ENCODE assay signal across 9 cellular contexts in genomic region chr6:141464490-141464889, GRCh38.
A peak's percentile ranks its signal among the peaks of the same experiment; 100 is the strongest.
DNase-seq lines count a peak whose midpoint lies in the region; ATAC-seq and TF ChIP-seq lines count a peak whose summit lies in the region.
"Had no signal": no experiment of that assay in that cellular context is flagged by ENCODE, and none has a peak within 500 bp of the region (broad histone marks: within the 10 kb centered on the region; RNA-seq: fewer than 3 reads in every experiment).

No MANE protein-coding gene starts in this region.

- 82% methylated on average over 2 of the region's 2 CpGs for WGBS in hepatocyte (ENCODE audit: low lambda C conversion rate, missing lambda C conversion rate)
- WGBS in neuronal stem cell (ENCODE audit: extremely low coverage in 2 of 2, insufficient read length in 2 of 2, insufficient replicate concordance in 1 of 2), 2 donors: no CpG with 5 or more reads among the region's 2 CpGs

- intact Hi-C loops in OCI-LY7 (cut with micrococcal nuclease; ENCODE audit: unreplicated experiment): loop anchor here (2.0 kb wide), 1 partner anchor 34 kb away; no protein-coding TSS in a partner anchor

- no peaks in the 10 kb centered on the region for H3K27me3 ChIP-seq in BJ (ENCODE audit: control insufficient read depth, insufficient read depth, low read length)
- H3K27me3 ChIP-seq in hepatocyte: no peaks in the 10 kb centered on the region
- H3K27me3 ChIP-seq in neuronal stem cell (ENCODE audit: control insufficient read depth in 3 of 3, insufficient read depth in 3 of 3, low read depth in 1 of 3, low read length in 3 of 3): no peaks in the 10 kb centered on the region

- no peak overlapping the region for H3K14ac ChIP-seq in neuronal stem cell (ENCODE audit: low read length)

- no peak overlapping the region for H3K4ac ChIP-seq in neuronal stem cell (ENCODE audit: low read length)

- H3K4me1 ChIP-seq in OCI-LY7 (ENCODE audit: insufficient read depth, low read length, poor library complexity, severe bottlenecking) (peaks cover 8% of the 10 kb centered on the region), hepatocyte (ENCODE audit: insufficient read depth) (no peaks in the 10 kb centered on the region), neuronal stem cell (ENCODE audit: control insufficient read depth in 2 of 2, insufficient read depth in 1 of 2, low read depth in 1 of 2, low read length in 2 of 2) (peaks cover 0 to 12% of the 10 kb centered on the region in 2 donors)
- H3K4me1 ChIP-seq: parathyroid adenoma had no signal

- no peak overlapping the region for H2AK5ac ChIP-seq in neuronal stem cell (ENCODE audit: low read depth, low read length)

- no peak overlapping the region for H3K18ac ChIP-seq in neuronal stem cell (ENCODE audit: low read length)

- H3K36me3 Mint-ChIP-seq in WTC11: peaks cover 28% of the 10 kb centered on the region

- no peak overlapping the region for H4K8ac ChIP-seq in neuronal stem cell (ENCODE audit: low read depth, low read length)

- no TSS peak for BruUV-seq in OCI-LY7 (replicated peaks; lab: Mats Ljungman, UMichigan)

- H2BK5ac ChIP-seq in neuronal stem cell (ENCODE audit: low read length): no peak overlapping the region

- peak; percentile 37 for DNase-seq in BJ (ENCODE audit: low read depth)
- DNase-seq in OCI-LY7 (ENCODE audit: low spot score): peak; percentile 56
- peak; percentile 28 for DNase-seq in hepatocyte (ENCODE audit: low spot score)
- DNase-seq in omental fat pad (ENCODE audit: low spot score): no peak
- DNase-seq in WTC11 (ENCODE audit: low spot score): no peak
- no peak for DNase-seq in neuronal stem cell (ENCODE audit: low spot score)

- peak overlapping the region; percentile 39; the same call in 1 of the 2 replicates for H3K4me2 ChIP-seq in OCI-LY7 (ENCODE audit: low read length)
- no peak overlapping the region for H3K4me2 ChIP-seq in hepatocyte
- H3K4me2 ChIP-seq in neuronal stem cell (ENCODE audit: insufficient read depth, low read length, poor library complexity, severe bottlenecking): no peak overlapping the region

- H3K27ac ChIP-seq in OCI-LY7 (ENCODE audit: low read depth, low read length, poor library complexity, severe bottlenecking) (no peak overlapping the region), hepatocyte (no peak overlapping the region), neuronal stem cell (replicated peaks; ENCODE audit: low read length) (no peak overlapping the region)
- H3K27ac ChIP-seq: parathyroid adenoma had no signal

- no peak overlapping the region for H3K23ac ChIP-seq in neuronal stem cell (ENCODE audit: low read depth, low read length, poor library complexity)

- H2BK12ac ChIP-seq in neuronal stem cell (ENCODE audit: low read length): no peak overlapping the region

- H4K91ac ChIP-seq in neuronal stem cell (ENCODE audit: low read depth, low read length, poor library complexity): no peak overlapping the region

- H4K20me1 ChIP-seq in OCI-LY7 (ENCODE audit: insufficient read depth, low read length) (no peaks in the 10 kb centered on the region), hepatocyte (ENCODE audit: insufficient read depth, poor library complexity, severe bottlenecking) (no peaks in the 10 kb centered on the region)

- no peak overlapping the region for H3K4me3 Mint-ChIP-seq in WTC11

- H3K9me3 Mint-ChIP-seq in WTC11: peaks cover 32% of the 10 kb centered on the region

- H2AFZ ChIP-seq in OCI-LY7 (ENCODE audit: low read length): peak overlapping the region; percentile 86
- no peak overlapping the region for H2AFZ ChIP-seq in hepatocyte
- H2AFZ ChIP-seq in neuronal stem cell (ENCODE audit: low read length): no peak overlapping the region
- H2AFZ ChIP-seq: parathyroid adenoma had no signal

- POLR2A ChIA-PET in BJ (lab: Charles Lee): no interaction called here
- POLR2A ChIA-PET in OCI-LY7 (lab: Charles Lee): interaction anchor here (0.6 to 1.1 kb wide), 2 partner anchors 19 to 191 kb away, joined by 3 to 11 read pairs; no protein-coding TSS in a partner anchor
- POLR2A ChIA-PET in WTC11 (lab: Charles Lee): no interaction called here

- TF ChIP-seq CTCF in BJ (IDR thresholded peaks at IDR 0.05; ENCODE audit: insufficient read depth, low read depth, low read length) (no peak), OCI-LY7 (conservative IDR thresholded peaks at IDR 0.05; ENCODE audit: low read length) (no peak), hepatocyte (IDR thresholded peaks at IDR 0.05; ENCODE audit: poor library complexity) (no peak), omental fat pad (IDR thresholded peaks at IDR 0.05) (no peak), WTC11 (IDR thresholded peaks at IDR 0.05) (no peak)

- CTCF ChIA-PET in BJ (lab: Yijun Ruan, JAX) (no interaction called here), OCI-LY7 (lab: Charles Lee; ENCODE audit: unreplicated experiment) (interaction anchor here (1.1 kb wide), 1 partner anchor 19 kb away, joined by 4 read pairs; no protein-coding TSS in a partner anchor), WTC11 (lab: Charles Lee) (no interaction called here)

- no peak overlapping the region for H3K27ac Mint-ChIP-seq in WTC11

- H3K4me3 ChIP-seq in BJ (ENCODE audit: low read depth, low read length): no peak overlapping the region
- no peak overlapping the region for H3K4me3 ChIP-seq in OCI-LY7 (ENCODE audit: low read depth, low read length, poor library complexity, severe bottlenecking)
- no peak overlapping the region for H3K4me3 ChIP-seq in hepatocyte
- H3K4me3 ChIP-seq in neuronal stem cell (ENCODE audit: low read length in 2 of 2): no peak overlapping the region

- no peaks in the 10 kb centered on the region for H3K27me3 Mint-ChIP-seq in WTC11 (ENCODE audit: low read depth)

- peaks cover 7% of the 10 kb centered on the region; the same call in 1 of the 2 replicates for H3K9me3 ChIP-seq in OCI-LY7 (ENCODE audit: low read length)
- H3K9me3 ChIP-seq in hepatocyte (ENCODE audit: low read depth): no peaks in the 10 kb centered on the region
- no peaks in the 10 kb centered on the region for H3K9me3 ChIP-seq in neuronal stem cell (replicated peaks in 1 of 2; ENCODE audit: control insufficient read depth in 2 of 2, insufficient read depth in 1 of 2, low read depth in 1 of 2, low read length in 2 of 2)

- no peak overlapping the region for H3K9ac ChIP-seq in neuronal stem cell (ENCODE audit: low read depth, low read length, poor library complexity)
- H3K9ac ChIP-seq: parathyroid adenoma had no signal

- no peaks in the 10 kb centered on the region for H3K79me2 ChIP-seq in OCI-LY7 (ENCODE audit: insufficient read depth, low read depth, low read length)
- H3K79me2 ChIP-seq in hepatocyte: no peaks in the 10 kb centered on the region
- H3K79me2 ChIP-seq: parathyroid adenoma had no signal

- H3K36me3 ChIP-seq in BJ (ENCODE audit: control insufficient read depth, insufficient read depth, low read length): no peaks in the 10 kb centered on the region
- H3K36me3 ChIP-seq in OCI-LY7 (ENCODE audit: insufficient read depth, low read length): no peaks in the 10 kb centered on the region
- no peaks in the 10 kb centered on the region for H3K36me3 ChIP-seq in hepatocyte (replicated peaks; ENCODE audit: insufficient read depth, low read depth)
- H3K36me3 ChIP-seq in neuronal stem cell (replicated peaks in 1 of 2; ENCODE audit: control insufficient read depth in 2 of 2, insufficient read depth in 2 of 2, low read length in 2 of 2): no peaks in the 10 kb centered on the region

- H3K9me2 ChIP-seq in OCI-LY7 (ENCODE audit: insufficient read depth, low read length) (peaks cover 2% of the 10 kb centered on the region; the same call in 1 of the 2 replicates), hepatocyte (replicated peaks; ENCODE audit: insufficient read depth) (no peaks in the 10 kb centered on the region)

- peaks cover 1% of the 10 kb centered on the region for H3K79me1 ChIP-seq in neuronal stem cell (ENCODE audit: low read depth, low read length)

- H2BK120ac ChIP-seq in neuronal stem cell (ENCODE audit: low read depth, low read length): no peak overlapping the region

- ATAC-seq in GM19395 (IDR thresholded peaks at IDR 0.05; ENCODE audit: unreplicated experiment): peak; percentile 75
- ATAC-seq in HG03442 (IDR thresholded peaks at IDR 0.05; ENCODE audit: unreplicated experiment): peak; percentile 79
- ATAC-seq in omental fat pad (ENCODE audit: low FRiP score): no peak
- no peak for ATAC-seq in WTC11

- no peak overlapping the region for H2BK15ac ChIP-seq in neuronal stem cell (ENCODE audit: low read length)

- H3K4me1 Mint-ChIP-seq in WTC11: peaks cover 39% of the 10 kb centered on the region

TF ChIP-seq in WTC11, 78 proteins besides CTCF, POLR2A, EP300 and RAD21 (continues in another document):
- TF ChIP-seq ELF4 (CRISPR knock-in tag; IDR thresholded peaks at IDR 0.05; ENCODE audit: low read depth): no peak
- TF ChIP-seq MAX (CRISPR knock-in tag; IDR thresholded peaks at IDR 0.05): no peak
- no peak for TF ChIP-seq OVOL2 (CRISPR knock-in tag; IDR thresholded peaks at IDR 0.05; ENCODE audit: borderline replicate concordance)
- TF ChIP-seq FOXJ3 (CRISPR knock-in tag; IDR thresholded peaks at IDR 0.05; ENCODE audit: borderline replicate concordance): no peak
- TF ChIP-seq, protein P1, sequence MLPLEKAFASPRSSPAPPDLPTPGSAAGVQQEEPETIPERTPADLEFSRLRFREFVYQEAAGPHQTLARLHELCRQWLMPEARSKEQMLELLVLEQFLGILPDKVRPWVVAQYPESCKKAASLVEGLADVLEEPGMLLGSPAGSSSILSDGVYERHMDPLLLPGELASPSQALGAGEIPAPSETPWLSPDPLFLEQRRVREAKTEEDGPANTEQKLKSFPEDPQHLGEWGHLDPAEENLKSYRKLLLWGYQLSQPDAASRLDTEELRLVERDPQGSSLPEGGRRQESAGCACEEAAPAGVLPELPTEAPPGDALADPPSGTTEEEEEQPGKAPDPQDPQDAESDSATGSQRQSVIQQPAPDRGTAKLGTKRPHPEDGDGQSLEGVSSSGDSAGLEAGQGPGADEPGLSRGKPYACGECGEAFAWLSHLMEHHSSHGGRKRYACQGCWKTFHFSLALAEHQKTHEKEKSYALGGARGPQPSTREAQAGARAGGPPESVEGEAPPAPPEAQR (CRISPR knock-in tag; IDR thresholded peaks at IDR 0.05): no peak
- TF ChIP-seq FOXP1 (CRISPR knock-in tag; IDR thresholded peaks at IDR 0.05; ENCODE audit: borderline replicate concordance): no peak

Comparison
In these comparisons a context has a peak if more than half of its experiments do, and no peak if none do; other contexts are left out.
1. DNase-seq: peak in BJ (single experiment), OCI-LY7 (single experiment) and hepatocyte (single experiment); none in omental fat pad (single experiment), WTC11 (single experiment) and neuronal stem cell (single experiment).
2. ATAC-seq: peak in GM19395 (single experiment) and HG03442 (single experiment); none in omental fat pad (single experiment) and WTC11 (single experiment).